Comparison of ENCODE assay signal across 10 cellular contexts in the genomic region with DNA sequence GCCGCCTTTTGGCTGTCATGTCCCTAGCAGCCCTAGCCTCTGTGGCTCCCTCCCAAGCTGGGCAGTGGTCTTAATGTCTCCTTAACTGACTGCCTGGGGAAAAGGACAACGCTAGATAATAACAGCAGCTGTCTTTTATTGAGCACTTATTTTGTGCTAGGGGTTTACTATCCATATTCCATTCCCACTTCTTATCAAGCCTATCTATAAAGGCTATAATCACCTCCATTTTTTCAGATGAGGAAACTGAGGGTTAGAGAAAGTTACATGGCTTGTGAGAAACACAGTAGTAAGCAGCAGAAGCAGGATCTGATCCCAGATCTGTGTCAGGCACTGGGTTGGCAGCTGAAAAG. TPM values are rescaled to one million over a fixed set of nuclear protein-coding genes. Genes with fewer than 3 reads are reported as not detected.
DNase-seq lines count a peak whose midpoint lies in the region; ATAC-seq and TF ChIP-seq lines count a peak whose summit lies in the region.
"Had no signal": no experiment of that assay in that cellular context is flagged by ENCODE, and none has a peak within 500 bp of the region (broad histone marks: within the 10 kb centered on the region; RNA-seq: fewer than 3 reads in every experiment).

No MANE protein-coding gene starts in this region.

- no peak for DNase-seq in activated CD4-positive, alpha-beta T cell treated with anti-CD3 and anti-CD28 coated beads, Interleukin-2, amount 10 ng/mL, durations not matched to agents 24 days and 14 days
- no peak for DNase-seq in activated CD4-positive, alpha-beta T cell treated with anti-CD3 and anti-CD28 coated beads for 4 hours
- no peak for DNase-seq in effector memory CD4-positive, alpha-beta T cell
- DNase-seq in spleen = no peak
- DNase-seq in NCI-H524 treated with DMSO at 0.1 percent for 48 hours (lab: John Stamatoyannopoulos, UW) = no peak
- DNase-seq in NCI-H2107 (lab: John Stamatoyannopoulos, UW) = no peak
- DNase-seq: NCI-H2081 treated with DMSO at 0.1 percent for 48 hours had no signal

- no peaks in the 10 kb centered on the region for H3K79me2 ChIP-seq in OCI-LY1 (ENCODE audit: insufficient read depth, low read length)

- intact Hi-C loops in activated CD4-positive, alpha-beta T cell treated with anti-CD3 and anti-CD28 coated beads, Interleukin-2, amount 10 ng/mL, durations not matched to agents 24 days and 14 days (cut with micrococcal nuclease) = loop anchor here (2.0 kb wide), 1 partner anchor 79 kb away; no protein-coding TSS in a partner anchor
- intact Hi-C loops in spleen (cut with DNase I; ENCODE audit: low total_unique reads) = no loop called here

- TF ChIP-seq POLR2A in spleen (IDR thresholded peaks at IDR 0.05) = no peak

- no peak overlapping the region for H3K4me3 Mint-ChIP-seq in activated CD4-positive, alpha-beta T cell treated with anti-CD3 and anti-CD28 coated beads, Interleukin-2, amount 10 ng/mL, durations not matched to agents 24 days and 14 days

- no peak overlapping the region; the same call in 1 of the 2 replicates for H3K9ac ChIP-seq in OCI-LY1 (ENCODE audit: low read length)

- H4K20me1 ChIP-seq in OCI-LY1 (ENCODE audit: insufficient read depth, low read length) = no peaks in the 10 kb centered on the region

- TF ChIP-seq CTCF in OCI-LY1 (IDR thresholded peaks at IDR 0.05; ENCODE audit: low read length) (no peak; the same call in 1 of the 2 replicates), spleen (IDR thresholded peaks at IDR 0.05 in 8 of 11, conservative IDR thresholded peaks at IDR 0.05 in 3 of 11) (no peak)

- H3K36me3 Mint-ChIP-seq in activated CD4-positive, alpha-beta T cell treated with anti-CD3 and anti-CD28 coated beads, Interleukin-2, amount 10 ng/mL, durations not matched to agents 24 days and 14 days (ENCODE audit: low read depth) = peaks cover 31% of the 10 kb centered on the region

- no peak for ATAC-seq in HG03432 (IDR thresholded peaks at IDR 0.05; ENCODE audit: unreplicated experiment)

- H3F3A ChIP-seq in OCI-LY1 (ENCODE audit: insufficient read depth, low read length) = peaks cover 23% of the 10 kb centered on the region; the same call in 1 of the 2 replicates

- H3K4me3 ChIP-seq in OCI-LY1 (ENCODE audit: low read depth, low read length, poor library complexity, severe bottlenecking) = no peak overlapping the region
- no peak overlapping the region for H3K4me3 ChIP-seq in effector memory CD4-positive, alpha-beta T cell (ENCODE audit: insufficient read depth, low read depth, low read length, poor library complexity, severe bottlenecking)
- no peak overlapping the region for H3K4me3 ChIP-seq in spleen
- H3K4me3 ChIP-seq: thoracic aorta had no signal

- H3K27me3 Mint-ChIP-seq in activated CD4-positive, alpha-beta T cell treated with anti-CD3 and anti-CD28 coated beads, Interleukin-2, amount 10 ng/mL, durations not matched to agents 24 days and 14 days = no peaks in the 10 kb centered on the region

- H3K27me3 ChIP-seq in OCI-LY1 (ENCODE audit: insufficient read depth, low read length) (no peaks in the 10 kb centered on the region), spleen (replicated peaks in 1 of 7) (no peaks in the 10 kb centered on the region)
- H3K27me3 ChIP-seq in effector memory CD4-positive, alpha-beta T cell (replicated peaks; ENCODE audit: control insufficient read depth, insufficient read depth, low read length, poor library complexity, severe bottlenecking) = no peaks in the 10 kb centered on the region

- no peaks in the 10 kb centered on the region for H3K9me3 Mint-ChIP-seq in activated CD4-positive, alpha-beta T cell treated with anti-CD3 and anti-CD28 coated beads, Interleukin-2, amount 10 ng/mL, durations not matched to agents 24 days and 14 days

- H3K36me3 ChIP-seq in OCI-LY1 (ENCODE audit: insufficient read depth, low read length) = peaks cover 20% of the 10 kb centered on the region; the same call in 1 of the 2 replicates
- H3K36me3 ChIP-seq in effector memory CD4-positive, alpha-beta T cell (ENCODE audit: control insufficient read depth, insufficient read depth, low read length) = peaks cover 6% of the 10 kb centered on the region
- peaks cover 0 to 41% (median 11%) of the 10 kb centered on the region in 6 donors for H3K36me3 ChIP-seq in spleen
- H3K36me3 ChIP-seq: thoracic aorta had no signal

- peak overlapping the region; percentile 98 for H3K27ac Mint-ChIP-seq in activated CD4-positive, alpha-beta T cell treated with anti-CD3 and anti-CD28 coated beads, Interleukin-2, amount 10 ng/mL, durations not matched to agents 24 days and 14 days

- H3K9me2 ChIP-seq in OCI-LY1 (ENCODE audit: low read depth, low read length) = no peaks in the 10 kb centered on the region

- H2AFZ ChIP-seq in OCI-LY1 (ENCODE audit: low read length) = no peak overlapping the region

- H3K4me2 ChIP-seq in OCI-LY1 (ENCODE audit: low read length) = no peak overlapping the region

- peaks cover 91% of the 10 kb centered on the region for H3K4me1 Mint-ChIP-seq in activated CD4-positive, alpha-beta T cell treated with anti-CD3 and anti-CD28 coated beads, Interleukin-2, amount 10 ng/mL, durations not matched to agents 24 days and 14 days

- H3K9me3 ChIP-seq in OCI-LY1 (ENCODE audit: low read length) (no peaks in the 10 kb centered on the region), spleen (no peaks in the 10 kb centered on the region)
- H3K9me3 ChIP-seq in effector memory CD4-positive, alpha-beta T cell (ENCODE audit: control insufficient read depth, low read length) = no peaks in the 10 kb centered on the region
- H3K9me3 ChIP-seq: thoracic aorta had no signal

- WGBS in spleen, 5 donors = 83 to 94% (median 86%) methylated on average over 2 of the region's 2 CpGs

- H3K4me1 ChIP-seq in OCI-LY1 (ENCODE audit: insufficient read depth, low read length, severe bottlenecking) (peaks cover 88% of the 10 kb centered on the region), spleen (peaks cover 76 to 100% (median 99%) of the 10 kb centered on the region in 6 donors)
- peaks cover 99% of the 10 kb centered on the region for H3K4me1 ChIP-seq in effector memory CD4-positive, alpha-beta T cell (ENCODE audit: control insufficient read depth, insufficient read depth, low read length, poor library complexity, severe bottlenecking)

- H3K27ac ChIP-seq in OCI-LY1 (ENCODE audit: low read depth, low read length, poor library complexity, severe bottlenecking) (peak overlapping the region; percentile 100), spleen (peak overlapping the region; percentile 84 to 99 (median 94))
- H3K27ac ChIP-seq in effector memory CD4-positive, alpha-beta T cell (ENCODE audit: insufficient read depth, low read length, poor library complexity, severe bottlenecking) = peak overlapping the region; percentile 89

RNA-seq across cellular contexts. Expression of a gene that starts 6.2 kb away (rescaled TPM):
- total RNA-seq in activated CD4-positive, alpha-beta T cell treated with anti-CD3 and anti-CD28 coated beads, Interleukin-2, amount 10 ng/mL, durations not matched to agents 24 days and 14 days = 463 and 474 TPM in 2 replicates
- 100 to 1,000 TPM; 139 to 261 (median 233) TPM for total RNA-seq in spleen
- polyA plus RNA-seq in spleen = 100 to 1,000 TPM; 249 to 319 (median 286) TPM

RNA-seq across cellular contexts. Expression of a gene that starts 20.4 kb away (rescaled TPM):
- 17.1 and 19.0 TPM in 2 replicates for total RNA-seq in activated CD4-positive, alpha-beta T cell treated with anti-CD3 and anti-CD28 coated beads, Interleukin-2, amount 10 ng/mL, durations not matched to agents 24 days and 14 days
- total RNA-seq in spleen = 10 to 100 TPM; 25.1 to 67.1 (median 48.0) TPM
- polyA plus RNA-seq in spleen = 10 to 100 TPM; 26.6 to 67.8 (median 66.1) TPM

RNA-seq across cellular contexts. Expression of a gene that starts 31.7 kb away (rescaled TPM):
- 295 and 297 TPM in 2 replicates for total RNA-seq in activated CD4-positive, alpha-beta T cell treated with anti-CD3 and anti-CD28 coated beads, Interleukin-2, amount 10 ng/mL, durations not matched to agents 24 days and 14 days
- 100 to 1,000 TPM; 206 to 422 (median 301) TPM for total RNA-seq in spleen
- polyA plus RNA-seq in spleen = 1,000 to 10,000 TPM; 2,248 to 3,726 (median 2,540) TPM

RNA-seq across cellular contexts. Expression of a gene that starts 52.0 kb away (rescaled TPM):
- 39.3 and 40.8 TPM in 2 replicates for total RNA-seq in activated CD4-positive, alpha-beta T cell treated with anti-CD3 and anti-CD28 coated beads, Interleukin-2, amount 10 ng/mL, durations not matched to agents 24 days and 14 days
- total RNA-seq in spleen = 10 to 100 TPM in 5 of 7 donors, 1 to 10 TPM in 2; 7.8 to 14.9 (median 10.8) TPM
- 1 to 10 TPM; 3.9 to 5.2 (median 4.2) TPM for polyA plus RNA-seq in spleen
